ENCODE assay signal across 28 cellular contexts in genomic region chr4:136841526-136841925, GRCh38.
DNase-seq lines count a peak whose midpoint lies in the region; ATAC-seq, FAIRE-seq and TF ChIP-seq lines count a peak whose summit lies in the region.
"Had no signal": no experiment of that assay in that cellular context is flagged by ENCODE, and none has a peak within 500 bp of the region (broad histone marks: within the 10 kb centered on the region; RNA-seq: fewer than 3 reads in every experiment).

No MANE protein-coding gene starts in this region.

- no TSS peak for BruUV-seq in GM12878 (replicated peaks; lab: Mats Ljungman, UMichigan)

- H4K20me1 ChIP-seq in GM12878 (ENCODE audit: control insufficient read depth, insufficient read depth): no peaks in the 10 kb centered on the region

- SMC1A ChIA-PET in GM12878 (lab: Charles Lee; ENCODE audit: uncharacterized antibody, unreplicated experiment): interaction anchor here (0.6 to 1.5 kb wide), 3 partner anchors 19 to 505 kb away, joined by 3 read pairs; no protein-coding TSS in a partner anchor

- CTCF ChIA-PET in GM12878 (lab: Yijun Ruan, JAX): interaction anchor here (0.7 kb wide), 1 partner anchor 133 kb away, joined by 3 read pairs; no protein-coding TSS in a partner anchor

- TF ChIP-seq CTCF in GM12878 (IDR thresholded peaks at IDR 0.05 in 2 of 3, conservative IDR thresholded peaks at IDR 0.05 in 1 of 3; ENCODE audit: control insufficient read depth in 2 of 3, extremely low read depth in 1 of 3, insufficient read depth in 1 of 3, low read depth in 3 of 3, low read length in 3 of 3): no peak

- ATAC-seq in GM18867 (IDR thresholded peaks at IDR 0.05; ENCODE audit: unreplicated experiment) (peak; percentile 94), GM21786 (IDR thresholded peaks at IDR 0.05; ENCODE audit: unreplicated experiment) (peak; percentile 90), HG03342 (IDR thresholded peaks at IDR 0.05; ENCODE audit: unreplicated experiment) (peak; percentile 80), GM12878 (peak; percentile 95)
- ATAC-seq: activated T-cell treated with anti-CD3 and anti-CD28 coated beads, Interleukin-2, amount 50 U/mL, for 72 hours; gastrocnemius medialis had no signal

- H3K27me3 ChIP-seq in GM12878 (replicated peaks in 1 of 2; ENCODE audit: control insufficient read depth in 2 of 2, insufficient read depth in 2 of 2, low read length in 1 of 2): no peaks in the 10 kb centered on the region
- H3K27me3 ChIP-seq: esophagus squamous epithelium, gastrocnemius medialis, hepatocyte, stomach, tibial artery had no signal

- POLR2A ChIA-PET in GM12878 (lab: Charles Lee): interaction anchor here (0.5 kb wide), 1 partner anchor 134 kb away, joined by 8 read pairs; no protein-coding TSS in a partner anchor

- H3K27ac ChIP-seq in GM12878 (ENCODE audit: control insufficient read depth, insufficient read depth): no peak overlapping the region
- H3K27ac ChIP-seq: esophagus squamous epithelium, gastrocnemius medialis, hepatocyte, stomach, tibial artery had no signal

- peak; percentile 38 for FAIRE-seq in GM12878 (lab: Jason Lieb, UNC)
- FAIRE-seq: bronchial epithelial cell, G401.6, GM18507 had no signal

- no peak overlapping the region for H3K9ac ChIP-seq in GM12878 (ENCODE audit: control insufficient read depth, insufficient read depth, low read length)

- no peaks in the 10 kb centered on the region for H3K79me2 ChIP-seq in GM12878 (ENCODE audit: control insufficient read depth, insufficient read depth, low read length)
- H3K79me2 ChIP-seq: hepatocyte had no signal

- no peaks in the 10 kb centered on the region for H3K9me3 ChIP-seq in GM12878 (replicated peaks; ENCODE audit: control insufficient read depth, insufficient read depth, low read length)
- H3K9me3 ChIP-seq: esophagus squamous epithelium, gastrocnemius medialis, stomach, tibial artery had no signal

- no peaks in the 10 kb centered on the region for H3K36me3 ChIP-seq in GM12878 (ENCODE audit: control insufficient read depth in 2 of 2, insufficient read depth in 2 of 2, low read length in 1 of 2)
- H3K36me3 ChIP-seq: esophagus squamous epithelium, gastrocnemius medialis, stomach, tibial artery had no signal

- DNase-seq in GM12878 (ENCODE audit: low read depth, low spot score) (no peak), ureter (ENCODE audit: low spot score) (no peak), NCI-H69 (lab: John Stamatoyannopoulos, UW) (no peak), H4 (ENCODE audit: low spot score) (no peak)
- DNase-seq: activated CD4-positive, alpha-beta T cell treated with anti-CD3 and anti-CD28 coated beads, Interleukin-2, amount 10 ng/mL, durations not matched to agents 7 days and 5 days; activated naive CD4-positive, alpha-beta T cell treated with anti-CD3 and anti-CD28 coated beads for 36 hours; activated T-cell treated with anti-CD3 and anti-CD28 coated beads, Interleukin-2, amount 50 U/mL, for 72 hours; amygdala; CD4-positive, CD25-positive, alpha-beta regulatory T cell; cortex of kidney; esophagus squamous epithelium; gastrocnemius medialis; H9; NCI-H1105 treated with DMSO at 0.1 percent for 48 hours; NCI-H2029; NCI-H345; NCI-H774; posterior cingulate gyrus; stomach; T-helper 9 cell; tibial artery had no signal

- in situ Hi-C loops in GM12878 (cut with MboI): no loop called here

- no peak for TF ChIP-seq EP300 in GM12878 (IDR thresholded peaks at IDR 0.05; ENCODE audit: borderline replicate concordance in 1 of 2, control insufficient read depth in 1 of 2, low read depth in 2 of 2, low read length in 2 of 2)

- no peaks in the 10 kb centered on the region for H3K4me1 ChIP-seq in GM12878 (ENCODE audit: control insufficient read depth, insufficient read depth, low read length)
- H3K4me1 ChIP-seq: esophagus squamous epithelium, gastrocnemius medialis, stomach, tibial artery had no signal

- H2AFZ ChIP-seq in GM12878 (ENCODE audit: control insufficient read depth, low read depth, low read length): no peak overlapping the region
- H2AFZ ChIP-seq: hepatocyte had no signal

- no peak overlapping the region for H3K4me3 ChIP-seq in GM12878
- H3K4me3 ChIP-seq: esophagus squamous epithelium, gastrocnemius medialis, hepatocyte, stomach, tibial artery had no signal

- no peak overlapping the region for H3K4me2 ChIP-seq in GM12878 (ENCODE audit: control insufficient read depth, insufficient read depth)
- H3K4me2 ChIP-seq: hepatocyte had no signal

- 0% methylated on average over 2 of the region's 2 CpGs for whole genome bisulfite sequencing in GM12878 (ENCODE audit: insufficient coverage, insufficient replicate concordance, low lambda C conversion rate, missing lambda C conversion rate)

- RAD21 ChIA-PET in GM12878 (lab: Charles Lee; ENCODE audit: unreplicated experiment): no interaction called here

- intact Hi-C loops in GM12878 (cut with micrococcal nuclease; ENCODE audit: unreplicated experiment): no loop called here

- no peak for TF ChIP-seq RAD21 in GM12878 (IDR thresholded peaks at IDR 0.05; ENCODE audit: insufficient read depth, low read depth, low read length)

- no peak for TF ChIP-seq POLR2A in GM12878 (IDR thresholded peaks at IDR 0.05; ENCODE audit: low read depth, low read length)

TF ChIP-seq in GM12878, 131 proteins besides CTCF, POLR2A, EP300 and RAD21:
- TF ChIP-seq HDAC2 (IDR thresholded peaks at IDR 0.05): no peak
- TF ChIP-seq ATF7 (IDR thresholded peaks at IDR 0.05; ENCODE audit: low read depth): 0 out of 2 replicates have a peak, but pooled peaks have one; percentile 27
